In genomic region chr17:50101346-50102163, GRCh38 we compare ENCODE assay signal across 9 cellular contexts. TPM values are rescaled to one million over a fixed set of nuclear protein-coding genes. Genes with fewer than 3 reads are reported as not detected.
DNase-seq lines count a peak whose midpoint lies in the region; ATAC-seq and TF ChIP-seq lines count a peak whose summit lies in the region.
"Had no signal": no experiment of that assay in that cellular context is flagged by ENCODE, and none has a peak within 500 bp of the region (broad histone marks: within the 10 kb centered on the region; RNA-seq: fewer than 3 reads in every experiment).

No MANE protein-coding gene starts in this region.

- DNase-seq in NCI-H69 (lab: John Stamatoyannopoulos, UW) (peak; percentile 61), esophagus squamous epithelium (lab: John Stamatoyannopoulos, UW) (no peak), upper lobe of right lung (no peak), NCI-H2081 treated with DMSO at 0.1 percent for 48 hours (lab: John Stamatoyannopoulos, UW) (no peak), NCI-H345 (lab: John Stamatoyannopoulos, UW) (no peak), cerebellar nuclear complex (lab: John Stamatoyannopoulos, UW) (no peak)
- DNase-seq: activated T-cell treated with anti-CD3 and anti-CD28 coated beads, Interleukin-2, amount 50 U/mL, for 1 hour had no signal

- H3K4me3 ChIP-seq in esophagus squamous epithelium = peak overlapping the region in 1 of 4 donors; percentile 30
- peak overlapping the region; percentile 25 to 56 for H3K4me3 ChIP-seq in mucosa of rectum (ENCODE audit: low read length in 2 of 2)
- H3K4me3 ChIP-seq in upper lobe of right lung = no peak overlapping the region

- H3K36me3 ChIP-seq in esophagus squamous epithelium (peaks cover 0 to 84% (median 6%) of the 10 kb centered on the region in 3 donors), mucosa of rectum (ENCODE audit: control insufficient read depth in 2 of 2, insufficient read depth in 2 of 2, low read length in 2 of 2) (peaks cover 29 to 37% of the 10 kb centered on the region in 2 donors), upper lobe of right lung (peaks cover 38% of the 10 kb centered on the region)

- WGBS in esophagus squamous epithelium, 2 donors = 28 to 36% methylated on average over 10 to 12 of the region's 17 CpGs

- H3K27me3 ChIP-seq in esophagus squamous epithelium (no peaks in the 10 kb centered on the region), mucosa of rectum (ENCODE audit: control insufficient read depth in 2 of 2, insufficient read depth in 2 of 2, low read length in 2 of 2) (no peaks in the 10 kb centered on the region), upper lobe of right lung (no peaks in the 10 kb centered on the region)

- intact Hi-C loops in esophagus squamous epithelium (cut with DNase I) = no loop called here
- intact Hi-C loops in upper lobe of right lung (cut with DNase I) = no loop called here

- peak; percentile 60 for ATAC-seq in upper lobe of right lung
- ATAC-seq in GM18867 (IDR thresholded peaks at IDR 0.05; ENCODE audit: unreplicated experiment) = no peak

- TF ChIP-seq POLR2A in esophagus squamous epithelium (IDR thresholded peaks at IDR 0.05) = no peak

- peak overlapping the region; percentile 60 to 72 for H3K9ac ChIP-seq in mucosa of rectum (ENCODE audit: low read depth in 1 of 2, low read length in 2 of 2)

- H3K9me3 ChIP-seq in esophagus squamous epithelium (no peaks in the 10 kb centered on the region), mucosa of rectum (ENCODE audit: control insufficient read depth in 2 of 2, low read length in 2 of 2) (no peaks in the 10 kb centered on the region), upper lobe of right lung (no peaks in the 10 kb centered on the region)

- peak in 1 of 6 experiments; percentile 11 for TF ChIP-seq CTCF in esophagus squamous epithelium (IDR thresholded peaks at IDR 0.05)
- TF ChIP-seq CTCF in upper lobe of right lung (IDR thresholded peaks at IDR 0.05) = no peak

- H3K4me1 ChIP-seq in esophagus squamous epithelium (peaks cover 21 to 60% (median 34%) of the 10 kb centered on the region in 3 donors), mucosa of rectum (ENCODE audit: control insufficient read depth in 2 of 2, insufficient read depth in 2 of 2, low read length in 2 of 2) (peaks cover 57 to 58% of the 10 kb centered on the region in 2 donors), upper lobe of right lung (peaks cover 18% of the 10 kb centered on the region)

- peak overlapping the region; percentile 59 to 84 (median 70) for H3K27ac ChIP-seq in esophagus squamous epithelium
- peak overlapping the region; percentile 90 to 96 for H3K27ac ChIP-seq in mucosa of rectum (ENCODE audit: low read depth in 2 of 2, low read length in 2 of 2)
- peak overlapping the region; percentile 11 for H3K27ac ChIP-seq in upper lobe of right lung

RNA-seq across cellular contexts. Expression of gene PDK2, which starts 6.4 kb away (rescaled TPM):
- total RNA-seq in esophagus squamous epithelium (10 to 100 TPM in 3 of 4 donors, 1 to 10 TPM in 1; 5.2 to 20.2 (median 12.8) TPM), upper lobe of right lung (30.2 TPM)

RNA-seq across cellular contexts. Expression of gene SAMD14, which starts 28.4 kb away (rescaled TPM):
- total RNA-seq in esophagus squamous epithelium = under 1 TPM in 1 of 4 donors, not detected in 3; 0.57 TPM
- total RNA-seq in upper lobe of right lung = 21.5 TPM

RNA-seq across cellular contexts. Expression of gene ITGA3, which starts 45.6 kb away (rescaled TPM):
- 10 to 100 TPM; 44.4 to 86.3 (median 77.0) TPM for total RNA-seq in esophagus squamous epithelium
- 212 TPM for total RNA-seq in upper lobe of right lung

RNA-seq across cellular contexts. Expression of gene PPP1R9B, which starts 48.9 kb away (rescaled TPM):
- 10 to 100 TPM; 24.9 to 35.9 (median 28.2) TPM for total RNA-seq in esophagus squamous epithelium
- 103 TPM for total RNA-seq in upper lobe of right lung

Comparison
In these comparisons a context has a peak if more than half of its experiments do, and no peak if none do; other contexts are left out.
1. H3K27ac ChIP-seq: peak in every context shown above with its lines; median percentile 93 in mucosa of rectum; 70 in esophagus squamous epithelium; 11 in upper lobe of right lung.
2. RNA of gene SAMD14, which starts 28.4 kb away (total RNA-seq): 21.5 TPM in upper lobe of right lung (single experiment); 0.57 TPM in esophagus squamous epithelium; every median in the first group is over 10 times any median in the second.